Comparison of ENCODE assay signal across 15 cellular contexts in the genomic region with DNA sequence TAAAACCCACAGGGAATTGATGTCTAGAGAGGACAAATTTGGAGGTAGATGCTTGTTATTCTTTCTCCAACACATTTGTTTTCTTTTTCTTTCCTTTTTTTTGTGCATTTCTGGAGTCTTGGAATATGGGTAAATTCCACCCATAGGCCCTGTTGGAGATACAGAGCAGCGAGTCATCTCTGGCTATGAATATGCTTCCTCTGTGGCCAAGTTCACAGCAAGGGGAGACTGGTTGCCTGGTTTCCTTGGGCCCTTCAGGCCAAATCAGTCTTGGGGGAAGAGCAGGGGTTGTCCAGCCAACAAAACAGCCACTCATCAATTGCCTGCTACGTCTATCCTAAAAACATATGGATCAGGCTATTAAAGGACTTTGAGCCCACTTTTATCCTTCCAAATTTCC. TPM values are rescaled to one million over a fixed set of nuclear protein-coding genes. Genes with fewer than 3 reads are reported as not detected.
A peak's percentile ranks its signal among the peaks of the same experiment; 100 is the strongest.
DNase-seq lines count a peak whose midpoint lies in the region; ATAC-seq and TF ChIP-seq lines count a peak whose summit lies in the region.
"Had no signal": no experiment of that assay in that cellular context is flagged by ENCODE, and none has a peak within 500 bp of the region (broad histone marks: within the 10 kb centered on the region; RNA-seq: fewer than 3 reads in every experiment).

No MANE protein-coding gene starts in this region.

- H3K4me3 ChIP-seq in MG63 (no peak overlapping the region), cardiac fibroblast (replicated peaks in 1 of 2; ENCODE audit: low read depth in 2 of 2, low read length in 2 of 2) (no peak overlapping the region)
- H3K4me3 ChIP-seq: GM23338, Peyer's patch, skin epidermis had no signal

- H3K36me3 Mint-ChIP-seq in osteocyte (ENCODE audit: unreplicated experiment), result peaks cover 52% of the 10 kb centered on the region

- peak overlapping the region; percentile 92 for H3K27ac Mint-ChIP-seq in osteocyte (ENCODE audit: unreplicated experiment)
- H3K27ac Mint-ChIP-seq: activated naive CD8-positive, alpha-beta T cell treated with anti-CD3 and anti-CD28 coated beads, Interleukin-2, amount 10 ng/mL, durations not matched to agents 7 days and 5 days; endodermal cell; GM23338; nephron progenitor cell had no signal

- peak; percentile 23 for DNase-seq in GM03348 (ENCODE audit: low spot score)
- peak; percentile 80 for DNase-seq in MG63
- DNase-seq in cardiac fibroblast (ENCODE audit: low read depth in 2 of 2), result peak; percentile 27 to 36
- no peak for DNase-seq in osteocyte (ENCODE audit: extremely low spot score, unreplicated experiment)
- no peak for DNase-seq in GM20000 (ENCODE audit: low spot score)
- DNase-seq in activated CD4-positive, CD25-positive, alpha-beta regulatory T cell treated with anti-CD3 and anti-CD28 coated beads, Interleukin-2, amount 50 U/mL, for 72 hours, result no peak
- DNase-seq: activated CD4-positive, alpha-beta T cell treated with anti-CD3 and anti-CD28 coated beads for 1 hour; activated naive CD8-positive, alpha-beta T cell treated with anti-CD3 and anti-CD28 coated beads, Interleukin-2, amount 10 ng/mL, durations not matched to agents 7 days and 5 days; endodermal cell; KBM-7; nephron progenitor cell; Peyer's patch had no signal

- no peaks in the 10 kb centered on the region for H3K9me3 ChIP-seq in MG63
- H3K9me3 ChIP-seq: Peyer's patch had no signal

- ATAC-seq in HG02981 (IDR thresholded peaks at IDR 0.05; ENCODE audit: unreplicated experiment), result no peak
- ATAC-seq: GM23338 had no signal

- peaks cover 69% of the 10 kb centered on the region for H3K36me3 ChIP-seq in MG63

- no peaks in the 10 kb centered on the region for H3K27me3 Mint-ChIP-seq in osteocyte (ENCODE audit: unreplicated experiment)
- H3K27me3 Mint-ChIP-seq: activated naive CD8-positive, alpha-beta T cell treated with anti-CD3 and anti-CD28 coated beads, Interleukin-2, amount 10 ng/mL, durations not matched to agents 7 days and 5 days had no signal

- H3K4me1 Mint-ChIP-seq in osteocyte (ENCODE audit: unreplicated experiment), result peaks cover 62% of the 10 kb centered on the region
- H3K4me1 Mint-ChIP-seq: nephron progenitor cell had no signal

- H3K27me3 ChIP-seq in MG63, result no peaks in the 10 kb centered on the region
- H3K27me3 ChIP-seq: Peyer's patch had no signal

- no peaks in the 10 kb centered on the region for H3K9me3 Mint-ChIP-seq in osteocyte (ENCODE audit: unreplicated experiment)
- H3K9me3 Mint-ChIP-seq: activated naive CD8-positive, alpha-beta T cell treated with anti-CD3 and anti-CD28 coated beads, Interleukin-2, amount 10 ng/mL, durations not matched to agents 7 days and 5 days; endodermal cell; nephron progenitor cell had no signal

- no peak for TF ChIP-seq CTCF in cardiac fibroblast (IDR thresholded peaks at IDR 0.05; ENCODE audit: low read depth, low read length)
- no peak for TF ChIP-seq CTCF in osteocyte (IDR thresholded peaks at IDR 0.05)
- TF ChIP-seq CTCF in GM20000 (IDR thresholded peaks at IDR 0.05; ENCODE audit: extremely low read depth, missing control alignments), result no peak

- H3K4me3 Mint-ChIP-seq in osteocyte (ENCODE audit: unreplicated experiment), result peak overlapping the region; percentile 21
- H3K4me3 Mint-ChIP-seq: activated naive CD8-positive, alpha-beta T cell treated with anti-CD3 and anti-CD28 coated beads, Interleukin-2, amount 10 ng/mL, durations not matched to agents 7 days and 5 days; endodermal cell; GM23338; nephron progenitor cell had no signal

RNA-seq across cellular contexts. Expression of a gene that starts 27.5 kb away (rescaled TPM):
- 63.5 and 69.0 TPM in 2 replicates for total RNA-seq in MG63 (2014; rRNA removed; shearing (Covaris generic); ENCODE audit: low replicate concordance)
- total RNA-seq in osteocyte, result 120 and 122 TPM in 2 replicates

Comparison
In these comparisons a context has a peak if more than half of its experiments do, and no peak if none do; other contexts are left out.
1. DNase-seq: peak in GM03348 (single experiment), MG63 (single experiment) and cardiac fibroblast (2 of 2); none in osteocyte (single experiment), GM20000 (single experiment) and activated CD4-positive, CD25-positive, alpha-beta regulatory T cell treated with anti-CD3 and anti-CD28 coated beads, Interleukin-2, amount 50 U/mL, for 72 hours (single experiment).